22 cellular contexts compared by ENCODE assay signal in the genomic region with DNA sequence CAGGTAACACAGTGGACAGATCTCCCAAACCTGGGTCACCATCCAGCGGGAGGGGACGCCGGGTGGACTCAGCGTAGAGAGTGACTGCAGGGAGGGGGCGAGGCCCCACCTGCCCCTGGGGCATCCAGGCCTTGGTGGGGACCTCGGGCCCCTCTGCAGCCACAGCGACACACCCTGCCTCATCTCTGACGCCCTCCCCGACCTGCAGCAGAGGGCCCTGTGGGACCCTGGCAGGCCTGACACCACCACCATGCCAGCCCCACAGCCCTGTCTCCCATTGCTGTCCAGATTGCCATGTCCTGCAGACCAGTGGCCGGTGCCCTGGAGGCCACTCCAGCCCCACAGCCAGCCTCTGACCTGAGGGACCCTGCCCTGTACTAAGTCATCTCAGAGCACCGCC. TPM values are rescaled to one million over a fixed set of nuclear protein-coding genes. Genes with fewer than 3 reads are reported as not detected.
DNase-seq lines count a peak whose midpoint lies in the region; ATAC-seq, FAIRE-seq and TF ChIP-seq lines count a peak whose summit lies in the region.
"Had no signal": no experiment of that assay in that cellular context is flagged by ENCODE, and none has a peak within 500 bp of the region (broad histone marks: within the 10 kb centered on the region; RNA-seq: fewer than 3 reads in every experiment).

No MANE protein-coding gene starts in this region.

- H3K27ac ChIP-seq in BLaER1 (no peak overlapping the region), kidney (ENCODE audit: low read depth in 2 of 2, low read length in 2 of 2) (no peak overlapping the region), neuronal stem cell (replicated peaks; ENCODE audit: low read length) (no peak overlapping the region)
- H3K27ac ChIP-seq: 22Rv1, GM23248 had no signal

- H2AK5ac ChIP-seq in neuronal stem cell (ENCODE audit: low read depth, low read length): no peak overlapping the region

- H2BK15ac ChIP-seq in neuronal stem cell (ENCODE audit: low read length): no peak overlapping the region

- H3K27me3 ChIP-seq in BLaER1: peaks cover 34% of the 10 kb centered on the region
- peaks cover 0 to 10% (median 2%) of the 10 kb centered on the region in 3 experiments for H3K27me3 ChIP-seq in neuronal stem cell (ENCODE audit: control insufficient read depth in 3 of 3, insufficient read depth in 3 of 3, low read depth in 1 of 3, low read length in 3 of 3)

- no peak overlapping the region for H3K4me3 Mint-ChIP-seq in effector memory CD8-positive, alpha-beta T cell
- H3K4me3 Mint-ChIP-seq: B cell; CD4-positive, alpha-beta memory T cell had no signal

- H3K4me1 ChIP-seq in BLaER1: peaks cover 65% of the 10 kb centered on the region
- peaks cover 0 to 7% of the 10 kb centered on the region in 2 donors for H3K4me1 ChIP-seq in kidney (ENCODE audit: control insufficient read depth in 1 of 2, insufficient read depth in 1 of 2, low read depth in 1 of 2, low read length in 2 of 2)
- H3K4me1 ChIP-seq in neuronal stem cell (ENCODE audit: control insufficient read depth in 2 of 2, insufficient read depth in 1 of 2, low read depth in 1 of 2, low read length in 2 of 2): no peaks in the 10 kb centered on the region

- no peak overlapping the region for H4K8ac ChIP-seq in neuronal stem cell (ENCODE audit: low read depth, low read length)

- no peak overlapping the region for H2BK120ac ChIP-seq in neuronal stem cell (ENCODE audit: low read depth, low read length)

- peaks cover under 1% of the 10 kb centered on the region for H3K79me1 ChIP-seq in neuronal stem cell (ENCODE audit: low read depth, low read length)

- no peak overlapping the region for H2BK5ac ChIP-seq in neuronal stem cell (ENCODE audit: low read length)

- no peaks in the 10 kb centered on the region for H3K9me3 Mint-ChIP-seq in effector memory CD8-positive, alpha-beta T cell

- no peak for TF ChIP-seq CTCF in kidney (IDR thresholded peaks at IDR 0.05; ENCODE audit: borderline replicate concordance, extremely low read depth, insufficient read depth)

- intact Hi-C loops in Right ventricle myocardium inferior (cut with DNase I) (no loop called here), left ventricle myocardium superior (cut with micrococcal nuclease) (no loop called here), kidney (cut with DNase I) (no loop called here)

- peak; percentile 0 for DNase-seq in Right ventricle myocardium inferior (ENCODE audit: missing footprints)
- no peak for DNase-seq in left ventricle myocardium superior
- DNase-seq in kidney: peak; percentile 60
- DNase-seq in neuronal stem cell (ENCODE audit: low spot score): no peak
- no peak for DNase-seq in effector memory CD8-positive, alpha-beta T cell
- no peak for DNase-seq in GM19239 (ENCODE audit: insufficient read length, low spot score)
- DNase-seq: C1 segment of cervical spinal cord, Calu3, COR-L47, DND-41, GM23248, H7, HCEC 1CT had no signal

- no CpG with 5 or more reads among the region's 11 CpGs for WGBS in neuronal stem cell (ENCODE audit: extremely low coverage in 2 of 2, insufficient read length in 2 of 2, insufficient replicate concordance in 1 of 2), 2 donors

- peak overlapping the region; percentile 93 for H3K23ac ChIP-seq in neuronal stem cell (ENCODE audit: low read depth, low read length, poor library complexity)

- H4K20me1 ChIP-seq in BLaER1: peaks cover 25% of the 10 kb centered on the region

- peak overlapping the region; percentile 38 for H3K18ac ChIP-seq in neuronal stem cell (ENCODE audit: low read length)

- H3K9me3 ChIP-seq in BLaER1 (no peaks in the 10 kb centered on the region), kidney (ENCODE audit: control insufficient read depth in 1 of 2, low read length in 2 of 2) (no peaks in the 10 kb centered on the region), neuronal stem cell (replicated peaks in 1 of 2; ENCODE audit: control insufficient read depth in 2 of 2, insufficient read depth in 1 of 2, low read depth in 1 of 2, low read length in 2 of 2) (peaks cover 0 to 2% of the 10 kb centered on the region in 2 donors)

- H3K27ac Mint-ChIP-seq in effector memory CD8-positive, alpha-beta T cell: no peak overlapping the region
- H3K27ac Mint-ChIP-seq: B cell had no signal

- peaks cover 13% of the 10 kb centered on the region for H3K36me3 Mint-ChIP-seq in effector memory CD8-positive, alpha-beta T cell (ENCODE audit: insufficient read depth)
- H3K36me3 Mint-ChIP-seq: CD4-positive, alpha-beta memory T cell had no signal

- H4K91ac ChIP-seq in neuronal stem cell (ENCODE audit: low read depth, low read length, poor library complexity): no peak overlapping the region

- H3K27me3 Mint-ChIP-seq in effector memory CD8-positive, alpha-beta T cell: peaks cover 0 to 7% of the 10 kb centered on the region in 2 donors
- H3K27me3 Mint-ChIP-seq: B cell had no signal

- no peak for FAIRE-seq in kidney (lab: Jason Lieb, UNC)
- FAIRE-seq in GM19239 (lab: Jason Lieb, UNC): no peak
- FAIRE-seq: A204.1, G401.6, GM12892, H1 had no signal

- ATAC-seq in Right ventricle myocardium inferior: no peak
- ATAC-seq in left ventricle myocardium superior: no peak
- ATAC-seq in effector memory CD8-positive, alpha-beta T cell (replicated peaks): no peak
- no peak for ATAC-seq in HG02840 (IDR thresholded peaks at IDR 0.05; ENCODE audit: low FRiP score, unreplicated experiment)

- H2BK12ac ChIP-seq in neuronal stem cell (ENCODE audit: low read length): no peak overlapping the region

- no peak overlapping the region for H3K9ac ChIP-seq in BLaER1
- H3K9ac ChIP-seq in kidney (ENCODE audit: low read length in 2 of 2): no peak overlapping the region
- H3K9ac ChIP-seq in neuronal stem cell (ENCODE audit: low read depth, low read length, poor library complexity): no peak overlapping the region
- H3K9ac ChIP-seq: GM23248 had no signal

- no peak overlapping the region for H3K4ac ChIP-seq in neuronal stem cell (ENCODE audit: low read length)

- no peak overlapping the region for H2AFZ ChIP-seq in neuronal stem cell (ENCODE audit: low read length)
- H2AFZ ChIP-seq: GM23248 had no signal

- no peaks in the 10 kb centered on the region for H3K36me3 ChIP-seq in BLaER1
- H3K36me3 ChIP-seq in kidney (ENCODE audit: control insufficient read depth in 1 of 2, insufficient read depth in 2 of 2, low read length in 2 of 2): no peaks in the 10 kb centered on the region
- no peaks in the 10 kb centered on the region for H3K36me3 ChIP-seq in neuronal stem cell (replicated peaks in 1 of 2; ENCODE audit: control insufficient read depth in 2 of 2, insufficient read depth in 2 of 2, low read length in 2 of 2)

- peaks cover 0 to 4% of the 10 kb centered on the region in 2 donors for H3K4me1 Mint-ChIP-seq in effector memory CD8-positive, alpha-beta T cell (ENCODE audit: low read depth in 2 of 2)
- H3K4me1 Mint-ChIP-seq: B cell; CD4-positive, alpha-beta memory T cell had no signal

- H3K4me3 ChIP-seq in BLaER1 (no peak overlapping the region), kidney (ENCODE audit: low read length in 2 of 2) (no peak overlapping the region), neuronal stem cell (ENCODE audit: low read length in 2 of 2) (no peak overlapping the region)
- H3K4me3 ChIP-seq: GM23248 had no signal

- peak overlapping the region; percentile 80 for H3K4me2 ChIP-seq in BLaER1
- H3K4me2 ChIP-seq in neuronal stem cell (ENCODE audit: insufficient read depth, low read length, poor library complexity, severe bottlenecking): no peak overlapping the region

- peak overlapping the region; percentile 89 for H3K14ac ChIP-seq in neuronal stem cell (ENCODE audit: low read length)

RNA-seq across cellular contexts. Expression of a gene that starts 45.2 kb away (rescaled TPM):
- total RNA-seq in Right ventricle myocardium inferior (0.49 TPM), left ventricle myocardium superior (1.3 TPM), kidney (2.9 TPM)
- 1.2 TPM for polyA plus RNA-seq in kidney (ENCODE audit: insufficient read depth, low read depth, low replicate concordance)
- polyA plus RNA-seq in neuronal stem cell (2013, experiment 1 of 2): 2.0 TPM
- polyA plus RNA-seq in neuronal stem cell (2013, experiment 2 of 2): 1.3 TPM

Comparison
In these comparisons a context has a peak if more than half of its experiments do, and no peak if none do; other contexts are left out.
1. DNase-seq: peak in Right ventricle myocardium inferior (single experiment) and kidney (single experiment); none in left ventricle myocardium superior (single experiment), neuronal stem cell (single experiment), effector memory CD8-positive, alpha-beta T cell (0 of 3) and GM19239 (single experiment).